24 cellular contexts compared by ENCODE assay signal in genomic region chr20:59448828-59449444, GRCh38.
"Had no signal": no experiment of that assay in that cellular context is flagged by ENCODE, and none has a peak within 500 bp of the region (broad histone marks: within the 10 kb centered on the region; RNA-seq: fewer than 3 reads in every experiment).

No MANE protein-coding gene starts in this region.

- H3K9me3 ChIP-seq: gastroesophageal sphincter, mucosa of descending colon, right lobe of liver, stomach, suprapubic skin, transverse colon had no signal

- ATAC-seq: gastroesophageal sphincter; left colon; mucosa of descending colon; right lobe of liver; stimulated activated memory B cell treated with anti-CD40 and anti-IgM and Interleukin-4, amounts not matched to agents 10 μg/mL and 1 μg/mL and 100 μg/mL, for 72 hours; WTC11 had no signal

- H3K4me3 ChIP-seq: gastroesophageal sphincter, mucosa of descending colon, right lobe of liver, stomach, suprapubic skin, transverse colon had no signal

- H3K27ac ChIP-seq: epithelial cell of prostate, gastroesophageal sphincter, right lobe of liver, stomach, suprapubic skin, transverse colon had no signal

- H3K36me3 ChIP-seq: gastroesophageal sphincter, right lobe of liver, stomach, suprapubic skin, transverse colon had no signal

- H3K36me3 Mint-ChIP-seq: activated naive CD8-positive, alpha-beta T cell treated with anti-CD3 and anti-CD28 coated beads, Interleukin-2, amount 10 ng/mL, durations not matched to agents 7 days and 5 days; memory B cell; stimulated activated memory B cell treated with anti-CD40 and anti-IgM and Interleukin-4, amounts not matched to agents 10 μg/mL and 1 μg/mL and 100 μg/mL, for 72 hours; WTC11 had no signal

- H3K4me1 Mint-ChIP-seq: activated naive CD8-positive, alpha-beta T cell treated with anti-CD3 and anti-CD28 coated beads, Interleukin-2, amount 10 ng/mL, durations not matched to agents 7 days and 5 days; memory B cell; stimulated activated memory B cell treated with anti-CD40 and anti-IgM and Interleukin-4, amounts not matched to agents 10 μg/mL and 1 μg/mL and 100 μg/mL, for 72 hours had no signal

- H3K27me3 ChIP-seq: right lobe of liver had no signal

- DNase-seq: activated CD4-positive, alpha-beta T cell treated with anti-CD3 and anti-CD28 coated beads, Interleukin-2, amount 50 U/mL, for 48 hours; activated naive CD4-positive, alpha-beta T cell treated with anti-CD3 and anti-CD28 coated beads for 36 hours; activated naive CD8-positive, alpha-beta T cell treated with anti-CD3 and anti-CD28 coated beads, Interleukin-2, amount 10 ng/mL, durations not matched to agents 7 days and 5 days; activated T-cell treated with anti-CD3 and anti-CD28 coated beads, Interleukin-2, amount 50 U/mL, for 48 hours; amygdala; head of caudate nucleus; left colon; mucosa of descending colon; nephron progenitor cell; occipital lobe; posterior cingulate gyrus; right lobe of liver; small intestine; stimulated activated CD4-positive, alpha-beta T cell treated with anti-CD3 and anti-CD28 coated beads, Interleukin-2, amount 100 ng/mL, for 24 hours; stomach; T1000; transverse colon had no signal

- H3K4me1 ChIP-seq: gastroesophageal sphincter, right lobe of liver, stomach, suprapubic skin, transverse colon had no signal

- H3K27ac Mint-ChIP-seq: activated naive CD4-positive, alpha-beta T cell treated with anti-CD3 and anti-CD28 coated beads for 36 hours; activated naive CD8-positive, alpha-beta T cell treated with anti-CD3 and anti-CD28 coated beads, Interleukin-2, amount 10 ng/mL, durations not matched to agents 7 days and 5 days; memory B cell; nephron progenitor cell; stimulated activated memory B cell treated with anti-CD40 and anti-IgM and Interleukin-4, amounts not matched to agents 10 μg/mL and 1 μg/mL and 100 μg/mL, for 72 hours; T-helper 1 cell treated with Interleukin-12 subunit alpha and Interleukin-12 subunit beta and Interleukin-4 antibody, amounts not matched to agents 30 μg/mL and 1 μg/mL, for 36 hours; WTC11 had no signal

- H3K9me3 Mint-ChIP-seq: activated naive CD4-positive, alpha-beta T cell treated with anti-CD3 and anti-CD28 coated beads for 36 hours; activated naive CD8-positive, alpha-beta T cell treated with anti-CD3 and anti-CD28 coated beads, Interleukin-2, amount 10 ng/mL, durations not matched to agents 7 days and 5 days; memory B cell; nephron progenitor cell; stimulated activated memory B cell treated with anti-CD40 and anti-IgM and Interleukin-4, amounts not matched to agents 10 μg/mL and 1 μg/mL and 100 μg/mL, for 72 hours; T-helper 1 cell treated with Interleukin-12 subunit alpha and Interleukin-12 subunit beta and Interleukin-4 antibody, amounts not matched to agents 30 μg/mL and 1 μg/mL, for 36 hours; WTC11 had no signal

- H3K4me3 Mint-ChIP-seq: activated naive CD4-positive, alpha-beta T cell treated with anti-CD3 and anti-CD28 coated beads for 36 hours; activated naive CD8-positive, alpha-beta T cell treated with anti-CD3 and anti-CD28 coated beads, Interleukin-2, amount 10 ng/mL, durations not matched to agents 7 days and 5 days; memory B cell; nephron progenitor cell; stimulated activated memory B cell treated with anti-CD40 and anti-IgM and Interleukin-4, amounts not matched to agents 10 μg/mL and 1 μg/mL and 100 μg/mL, for 72 hours; T-helper 1 cell treated with Interleukin-12 subunit alpha and Interleukin-12 subunit beta and Interleukin-4 antibody, amounts not matched to agents 30 μg/mL and 1 μg/mL, for 36 hours; WTC11 had no signal
